17 cellular contexts compared by ENCODE assay signal in the genomic region with DNA sequence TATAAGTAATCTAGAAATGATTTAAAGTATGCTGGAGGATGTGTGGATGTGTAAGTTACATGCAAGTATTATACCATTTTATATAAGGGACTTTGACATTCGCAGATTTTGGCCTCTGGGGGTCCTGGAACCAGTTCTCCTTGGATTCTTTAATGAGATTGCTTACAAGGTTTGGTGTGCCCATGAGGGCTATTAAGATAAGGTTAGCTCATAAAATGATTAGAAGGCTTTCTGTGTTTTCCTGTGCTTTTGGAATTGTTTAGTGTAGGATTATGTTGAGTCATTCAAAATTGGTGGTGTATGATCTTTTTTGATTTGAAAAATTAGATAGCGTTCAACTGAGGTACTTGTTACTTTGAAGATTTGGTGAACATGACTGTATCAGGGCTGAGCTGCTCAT. TPM values are rescaled to one million over a fixed set of nuclear protein-coding genes. Genes with fewer than 3 reads are reported as not detected.
DNase-seq lines count a peak whose midpoint lies in the region; ATAC-seq, FAIRE-seq and TF ChIP-seq lines count a peak whose summit lies in the region.
"Had no signal": no experiment of that assay in that cellular context is flagged by ENCODE, and none has a peak within 500 bp of the region (broad histone marks: within the 10 kb centered on the region; RNA-seq: fewer than 3 reads in every experiment).

No MANE protein-coding gene starts in this region.

- peak overlapping the region; percentile 78 for H3K4me2 ChIP-seq in A549

- no peak for TF ChIP-seq CTCF in A549 (IDR thresholded peaks at IDR 0.05)
- no peak for TF ChIP-seq CTCF in CD8-positive, alpha-beta T cell (IDR thresholded peaks at IDR 0.05)

- no peaks in the 10 kb centered on the region for H3K27me3 ChIP-seq in CD8-positive, alpha-beta T cell (ENCODE audit: insufficient read depth, low read length)
- H3K27me3 ChIP-seq: BE2C, heart right ventricle, uterus had no signal

- DNase-seq in A549 (ENCODE audit: low read depth in 1 of 2, low spot score in 1 of 2) (no peak), T-helper 17 cell (no peak), erythroblast (lab: John Stamatoyannopoulos, UW) (peak; percentile 38 to 60), globus pallidus (ENCODE audit: low spot score) (no peak), DMS79 (lab: John Stamatoyannopoulos, UW) (no peak), KG1 (lab: John Stamatoyannopoulos, UW) (no peak)
- no peak for DNase-seq in CD8-positive, alpha-beta T cell
- DNase-seq: activated CD4-positive, alpha-beta T cell treated with anti-CD3 and anti-CD28 coated beads, Interleukin-2, amount 50 U/mL, for 4 hours; activated naive CD4-positive, alpha-beta T cell; BE2C; caudate nucleus; heart right ventricle; NCI-H1417; NCI-H446; uterus had no signal

- POLR2A ChIA-PET in A549 (lab: Yijun Ruan, JAX) = no interaction called here
- POLR2A ChIA-PET in CD8-positive, alpha-beta T cell (lab: Charles Lee) = interaction anchor here (0.6 kb wide), 1 partner anchor 138 kb away, joined by 3 read pairs; no protein-coding TSS in a partner anchor

- TF ChIP-seq EP300 in A549 (IDR thresholded peaks at IDR 0.05) = no peak

- peaks cover 68% of the 10 kb centered on the region for H3K4me1 ChIP-seq in A549
- H3K4me1 ChIP-seq in CD8-positive, alpha-beta T cell (ENCODE audit: insufficient read depth, low read length) = peaks cover 72% of the 10 kb centered on the region
- H3K4me1 ChIP-seq: BE2C had no signal

- peak overlapping the region; percentile 68 to 86 for H3K27ac ChIP-seq in A549
- no peak overlapping the region for H3K27ac ChIP-seq in CD8-positive, alpha-beta T cell (ENCODE audit: low read depth, low read length)

- TF ChIP-seq RAD21 in A549 (conservative IDR thresholded peaks at IDR 0.05 in 1 of 2, IDR thresholded peaks at IDR 0.05 in 1 of 2) = no peak

- no peaks in the 10 kb centered on the region for H3K9me3 Mint-ChIP-seq in CD8-positive, alpha-beta T cell

- WGBS in A549 (ENCODE audit: missing lambda C conversion rate) = 40% methylated on average over 2 of the region's 2 CpGs

- H3K9me3 ChIP-seq in A549 = no peaks in the 10 kb centered on the region
- no peaks in the 10 kb centered on the region for H3K9me3 ChIP-seq in CD8-positive, alpha-beta T cell (ENCODE audit: low read length)
- H3K9me3 ChIP-seq in T-helper 17 cell (ENCODE audit: control insufficient read depth, low read length, poor library complexity, severe bottlenecking) = no peaks in the 10 kb centered on the region
- H3K9me3 ChIP-seq: BE2C, uterus had no signal

- H3K4me3 Mint-ChIP-seq in CD8-positive, alpha-beta T cell = peak overlapping the region; percentile 40
- H3K4me3 Mint-ChIP-seq in T-helper 17 cell = no peak overlapping the region

- peak overlapping the region; percentile 8; the same call in 1 of the 3 replicates for H3K4me3 ChIP-seq in A549
- no peak overlapping the region for H3K4me3 ChIP-seq in CD8-positive, alpha-beta T cell (ENCODE audit: low read depth, low read length)
- H3K4me3 ChIP-seq: uterus had no signal

- FAIRE-seq in A549 (lab: Jason Lieb, UNC) = no peak

- H3K36me3 ChIP-seq in CD8-positive, alpha-beta T cell (ENCODE audit: insufficient read depth, low read length) = no peaks in the 10 kb centered on the region
- H3K36me3 ChIP-seq: BE2C, heart right ventricle, uterus had no signal

- H3K4me1 Mint-ChIP-seq in CD8-positive, alpha-beta T cell (ENCODE audit: low read depth) = peaks cover 90% of the 10 kb centered on the region
- peaks cover 53% of the 10 kb centered on the region for H3K4me1 Mint-ChIP-seq in T-helper 17 cell

- intact Hi-C loops in CD8-positive, alpha-beta T cell (cut with DNase I, micrococcal nuclease) = loop anchor here (2.0 to 5.0 kb wide), 3 partner anchors 42 to 221 kb away; no protein-coding TSS in a partner anchor

- H3K27me3 Mint-ChIP-seq in CD8-positive, alpha-beta T cell (ENCODE audit: low read depth) = no peaks in the 10 kb centered on the region
- H3K27me3 Mint-ChIP-seq in T-helper 17 cell = no peaks in the 10 kb centered on the region

- H3K27ac Mint-ChIP-seq in CD8-positive, alpha-beta T cell = peak overlapping the region; percentile 49
- H3K27ac Mint-ChIP-seq in T-helper 17 cell = peak overlapping the region; percentile 89

- CTCF ChIA-PET in A549 (lab: Yijun Ruan, JAX) = interaction anchor here (1.2 kb wide), 1 partner anchor 40 kb away, joined by 3 read pairs; no protein-coding TSS in a partner anchor
- CTCF ChIA-PET in CD8-positive, alpha-beta T cell (lab: Charles Lee) = no interaction called here

- TF ChIP-seq POLR2A in A549 (IDR thresholded peaks at IDR 0.05; ENCODE audit: low read length) = no peak
- no peak for TF ChIP-seq POLR2A in erythroblast (IDR thresholded peaks at IDR 0.05; ENCODE audit: low read length)

- peak; percentile 11 to 24; a peak in 1 of 6 replicates for ATAC-seq in A549
- ATAC-seq in CD8-positive, alpha-beta T cell = no peak
- ATAC-seq in T-helper 17 cell = no peak
- no peak for ATAC-seq in HG02642 (IDR thresholded peaks at IDR 0.05; ENCODE audit: poor library complexity, unreplicated experiment)
- ATAC-seq: Panc1 had no signal

- peaks cover 6% of the 10 kb centered on the region for H3K36me3 Mint-ChIP-seq in CD8-positive, alpha-beta T cell
- no peaks in the 10 kb centered on the region for H3K36me3 Mint-ChIP-seq in T-helper 17 cell (ENCODE audit: low read depth)

TF ChIP-seq in A549, 52 proteins besides CTCF, POLR2A, EP300 and RAD21:
- TF ChIP-seq POLR2AphosphoS2 (conservative IDR thresholded peaks at IDR 0.05; ENCODE audit: low read length) = no peak
- 0 out of 2 replicates have a peak, but pooled peaks have one; percentile 7 for TF ChIP-seq NFE2L2 (conservative IDR thresholded peaks at IDR 0.05; ENCODE audit: low read length)
- TF ChIP-seq ZFP36 (IDR thresholded peaks at IDR 0.05; ENCODE audit: borderline replicate concordance, partially characterized antibody) = no peak
- no peak for TF ChIP-seq HOXB5 (CRISPR knock-in tag; IDR thresholded peaks at IDR 0.05)
- peak; percentile 65 for TF ChIP-seq MAFK (IDR thresholded peaks at IDR 0.05; ENCODE audit: partially characterized antibody)
TF ChIP-seq in A549: peak in this region for 2.

RNA-seq across cellular contexts. Expression of a gene that starts 5.6 kb away (rescaled TPM):
- polyA plus RNA-seq in A549 (2011; rRNA removed) = 32.2 and 33.5 TPM in 2 replicates
- 3.9 and 4.7 TPM in 2 replicates for polyA plus RNA-seq in A549 (2012; cell fraction: cytosol; rRNA removed)
- polyA plus RNA-seq in A549 (2012; cell fraction: nucleus; rRNA removed) = 1.9 and 3.2 TPM in 2 replicates
- 14.5 to 18.1 TPM (median 15.3 TPM) in 3 replicates for polyA plus RNA-seq in A549 (2017; fragmentation: RNase III; extraction: RNeasy Plus Mini Kit Qiagen cat#74134 plus additional on column Dnase treatment)
- polyA minus RNA-seq in A549 (2011; rRNA and poly(A)+ RNA removed) = 34.9 and 40.2 TPM in 2 replicates
- total RNA-seq in CD8-positive, alpha-beta T cell = 10 to 100 TPM; 49.8 to 54.7 TPM
- total RNA-seq in T-helper 17 cell = 10 to 100 TPM; 52.0 to 66.7 TPM

Comparison
In these comparisons a context has a peak if more than half of its experiments do, and no peak if none do; other contexts are left out.
1. ATAC-seq: peak in A549 (2 of 2); none in CD8-positive, alpha-beta T cell (single experiment), T-helper 17 cell (single experiment) and HG02642 (single experiment).
2. DNase-seq: peak in erythroblast (2 of 2); none in A549 (0 of 2), CD8-positive, alpha-beta T cell (0 of 7), T-helper 17 cell (0 of 3), globus pallidus (single experiment), DMS79 (single experiment) and KG1 (single experiment).